In the genomic region with DNA sequence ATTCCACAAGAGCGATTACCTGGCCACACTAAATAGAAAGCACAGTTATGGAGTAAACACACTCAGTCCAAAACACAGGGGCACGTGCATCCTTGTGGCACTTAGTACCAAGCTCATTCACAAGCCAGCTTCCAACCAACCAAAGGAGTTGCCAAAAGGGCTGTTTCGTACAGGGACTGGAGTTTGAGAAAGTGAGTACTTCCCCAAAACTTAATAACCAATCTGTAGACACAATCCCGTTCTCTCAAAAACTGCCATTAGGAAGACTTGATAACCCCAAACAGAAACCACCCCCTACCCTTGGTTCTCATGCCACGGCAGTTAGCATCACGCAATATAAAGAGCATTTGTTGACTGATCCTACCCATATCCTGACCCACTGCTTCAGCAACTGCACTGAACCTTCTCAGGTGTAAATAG, we compare ENCODE assay signal across 8 cellular contexts.
DNase-seq lines count a peak whose midpoint lies in the region; ATAC-seq and TF ChIP-seq lines count a peak whose summit lies in the region.

No MANE protein-coding gene starts in this region.

- TF ChIP-seq POLR2A in esophagus muscularis mucosa (IDR thresholded peaks at IDR 0.05; ENCODE audit: low read depth) = no peak

- H3K4me1 Mint-ChIP-seq in natural killer cell treated with Interleukin-12 subunit alpha and Interleukin-12 subunit beta and Interleukin-15 and Interleukin-18, amount 100 ng/mL, for 72 hours (ENCODE audit: low read depth in 2 of 2) = peaks cover 32 to 63% of the 10 kb centered on the region in 2 donors

- H3K9me2 ChIP-seq in GM23248 (ENCODE audit: insufficient read depth) = no peaks in the 10 kb centered on the region

- H2AFZ ChIP-seq in GM23248 = peak overlapping the region; percentile 71

- peak overlapping the region; percentile 98 for H3K4me2 ChIP-seq in GM23248 (ENCODE audit: unreplicated experiment)

- H3K79me2 ChIP-seq in GM23248 (ENCODE audit: insufficient read depth) = peaks cover 54% of the 10 kb centered on the region

- peak overlapping the region; percentile 73 for H3K27ac ChIP-seq in GM23248
- H3K27ac ChIP-seq in SK-N-MC = no peak overlapping the region
- H3K27ac ChIP-seq in esophagus muscularis mucosa (replicated peaks in 1 of 4) = peak overlapping the region; percentile 80 to 88 (median 82)

- H3K27me3 ChIP-seq in GM23248 (replicated peaks; ENCODE audit: insufficient read depth) (no peaks in the 10 kb centered on the region), esophagus muscularis mucosa (no peaks in the 10 kb centered on the region)

- no peaks in the 10 kb centered on the region for H3K9me3 ChIP-seq in GM23248 (ENCODE audit: low read depth)
- H3K9me3 ChIP-seq in SK-N-MC (ENCODE audit: low read depth, low read length) = no peaks in the 10 kb centered on the region
- no peaks in the 10 kb centered on the region for H3K9me3 ChIP-seq in esophagus muscularis mucosa

- peaks cover 15% of the 10 kb centered on the region for H3F3A ChIP-seq in GM23248 (ENCODE audit: insufficient read depth)

- in situ Hi-C loops in GM23248 (cut with MboI) (no loop called here), G401 (cut with HindIII; ENCODE audit: low sequenced_read_pairs) (no loop called here)

- peak in 1 of 2 donors; percentile 49 for ATAC-seq in natural killer cell treated with Interleukin-12 subunit alpha and Interleukin-12 subunit beta and Interleukin-15 and Interleukin-18, amount 100 ng/mL, for 72 hours

- H3K36me3 ChIP-seq in GM23248 (ENCODE audit: low read depth) = no peaks in the 10 kb centered on the region
- no peaks in the 10 kb centered on the region for H3K36me3 ChIP-seq in SK-N-MC (ENCODE audit: insufficient read depth, low read length)
- H3K36me3 ChIP-seq in esophagus muscularis mucosa = no peaks in the 10 kb centered on the region

- H3K27me3 Mint-ChIP-seq in natural killer cell treated with Interleukin-12 subunit alpha and Interleukin-12 subunit beta and Interleukin-15 and Interleukin-18, amount 100 ng/mL, for 72 hours = no peaks in the 10 kb centered on the region

- peak overlapping the region; percentile 94 for H3K4me3 Mint-ChIP-seq in natural killer cell treated with Interleukin-12 subunit alpha and Interleukin-12 subunit beta and Interleukin-15 and Interleukin-18, amount 100 ng/mL, for 72 hours

- DNase-seq in Ammon's horn (ENCODE audit: low spot score) = peak; percentile 67
- peak; percentile 60 for DNase-seq in GM23248
- no peak for DNase-seq in SK-N-MC (ENCODE audit: low read depth, low spot score)
- no peak for DNase-seq in esophagus muscularis mucosa (ENCODE audit: extremely low spot score)
- DNase-seq in natural killer cell treated with Interleukin-12 subunit alpha and Interleukin-12 subunit beta and Interleukin-15 and Interleukin-18, amount 100 ng/mL, for 72 hours (ENCODE audit: low spot score) = no peak
- no peak for DNase-seq in G401 (ENCODE audit: low spot score)
- DNase-seq in NCI-H526 treated with DMSO at 0.1 percent for 48 hours (lab: John Stamatoyannopoulos, UW) = no peak
- no peak for DNase-seq in stimulated activated CD4-positive, alpha-beta T cell treated with anti-CD3 and anti-CD28 coated beads, Interleukin-2, amount 100 ng/mL, for 24 hours

- 0 to 1% methylated on average over 6 of the region's 6 CpGs for WGBS in GM23248 (ENCODE audit: low coverage in 1 of 2, low lambda C conversion rate in 2 of 2, missing lambda C conversion rate in 2 of 2), 2 experiments
- WGBS in esophagus muscularis mucosa = 26% methylated on average over 6 of the region's 6 CpGs

- no peaks in the 10 kb centered on the region for H3K9me3 Mint-ChIP-seq in natural killer cell treated with Interleukin-12 subunit alpha and Interleukin-12 subunit beta and Interleukin-15 and Interleukin-18, amount 100 ng/mL, for 72 hours

- H3K36me3 Mint-ChIP-seq in natural killer cell treated with Interleukin-12 subunit alpha and Interleukin-12 subunit beta and Interleukin-15 and Interleukin-18, amount 100 ng/mL, for 72 hours = no peaks in the 10 kb centered on the region

- H3K9ac ChIP-seq in GM23248 = peak overlapping the region; percentile 88
- no peak overlapping the region for H3K9ac ChIP-seq in SK-N-MC (ENCODE audit: insufficient read length)

- H3K4me3 ChIP-seq in GM23248 = peak overlapping the region; percentile 93
- H3K4me3 ChIP-seq in SK-N-MC = peak overlapping the region; percentile 75
- peak overlapping the region; percentile 73 to 89 (median 77) for H3K4me3 ChIP-seq in esophagus muscularis mucosa

- intact Hi-C loops in esophagus muscularis mucosa (cut with DNase I) = loop anchor here (5.0 kb wide), 4 partner anchors 45 to 205 kb away; partner anchors contain the start of gene SGMS1

- no peaks in the 10 kb centered on the region for H4K20me1 ChIP-seq in GM23248 (ENCODE audit: insufficient read depth)

- no peak for TF ChIP-seq EP300 in esophagus muscularis mucosa (IDR thresholded peaks at IDR 0.05)

- H3K4me1 ChIP-seq in GM23248 (ENCODE audit: insufficient read depth) = peaks cover 34% of the 10 kb centered on the region
- peaks cover 23 to 47% (median 39%) of the 10 kb centered on the region in 4 donors for H3K4me1 ChIP-seq in esophagus muscularis mucosa

- peak overlapping the region in 1 of 2 donors; percentile 64 for H3K27ac Mint-ChIP-seq in natural killer cell treated with Interleukin-12 subunit alpha and Interleukin-12 subunit beta and Interleukin-15 and Interleukin-18, amount 100 ng/mL, for 72 hours

- no peak for TF ChIP-seq CTCF in esophagus muscularis mucosa (IDR thresholded peaks at IDR 0.05)

Comparison
In these comparisons a context has a peak if more than half of its experiments do, and no peak if none do; other contexts are left out.
1. DNase-seq: peak in Ammon's horn (single experiment) and GM23248 (single experiment); none in SK-N-MC (single experiment), esophagus muscularis mucosa (single experiment), natural killer cell treated with Interleukin-12 subunit alpha and Interleukin-12 subunit beta and Interleukin-15 and Interleukin-18, amount 100 ng/mL, for 72 hours (single experiment), G401 (single experiment), NCI-H526 treated with DMSO at 0.1 percent for 48 hours (single experiment) and stimulated activated CD4-positive, alpha-beta T cell treated with anti-CD3 and anti-CD28 coated beads, Interleukin-2, amount 100 ng/mL, for 24 hours (0 of 2).
2. Peak in every context shown above with its lines, with median percentiles within 50 percentile points of each other: H3K4me3 ChIP-seq.